ENCODE assay signal across 1 cellular context in genomic region chr10:97463363-97464132, GRCh38.
A peak's percentile ranks its signal among the peaks of the same experiment; 100 is the strongest.
TF ChIP-seq lines count a peak whose summit lies in the region.

No MANE protein-coding gene starts in this region.

TF ChIP-seq in HepG2, 621 proteins besides CTCF, POLR2A, EP300 and RAD21 (continued from another document and continues in another):
- TF ChIP-seq DMTF1 (CRISPR knock-in tag; IDR thresholded peaks at IDR 0.05) (no peak), YY1 (IDR thresholded peaks at IDR 0.05; ENCODE audit: insufficient read depth, insufficient replicate concordance, low read depth, low read length) (peak; percentile 31), ZNF891 (CRISPR knock-in tag; IDR thresholded peaks at IDR 0.05) (no peak), ZNF615 (CRISPR knock-in tag; IDR thresholded peaks at IDR 0.05; ENCODE audit: borderline replicate concordance) (no peak), ZFP1 (CRISPR knock-in tag; IDR thresholded peaks at IDR 0.05) (0 out of 2 replicates have a peak, but pooled peaks have one; percentile 35), HDAC6 (IDR thresholded peaks at IDR 0.05; ENCODE audit: low read depth, low read length) (no peak), MAFF (IDR thresholded peaks at IDR 0.05; ENCODE audit: low read depth, low read length) (no peak), ZNF12 (CRISPR knock-in tag; IDR thresholded peaks at IDR 0.05) (no peak; the same call in 1 of the 2 replicates), KMT2B (CRISPR knock-in tag; IDR thresholded peaks at IDR 0.05) (no peak), ATF7 (IDR thresholded peaks at IDR 0.05) (peak; percentile 38; the same call in 1 of the 2 replicates), ATF7 (CRISPR knock-in tag; IDR thresholded peaks at IDR 0.05) (no peak), TFAP4 (IDR thresholded peaks at IDR 0.05; ENCODE audit: borderline replicate concordance, low read depth) (peak; percentile 41; the same call in 1 of the 2 replicates), HOXA9 (CRISPR knock-in tag; IDR thresholded peaks at IDR 0.05; ENCODE audit: borderline replicate concordance) (no peak), JDP2 (CRISPR knock-in tag; IDR thresholded peaks at IDR 0.05; ENCODE audit: borderline replicate concordance) (no peak), DPF2 (CRISPR knock-in tag; IDR thresholded peaks at IDR 0.05; ENCODE audit: borderline replicate concordance, low read depth) (no peak), ZNF749 (CRISPR knock-in tag; IDR thresholded peaks at IDR 0.05; ENCODE audit: borderline replicate concordance) (peak; percentile 68; the same call in 1 of the 2 replicates), ZNF3 (CRISPR knock-in tag; IDR thresholded peaks at IDR 0.05) (no peak), ZNF556 (CRISPR knock-in tag; IDR thresholded peaks at IDR 0.05; ENCODE audit: borderline replicate concordance) (no peak), STAG1 (CRISPR knock-in tag; IDR thresholded peaks at IDR 0.05) (peak; percentile 81), PHF5A (CRISPR knock-in tag; IDR thresholded peaks at IDR 0.05; ENCODE audit: low read depth, unreplicated experiment) (no peak), NR2F6 (IDR thresholded peaks at IDR 0.05) (peak; percentile 54), NR2F6 (CRISPR knock-in tag; IDR thresholded peaks at IDR 0.05) (peak; percentile 51; the same call in 1 of the 2 replicates), CEBPG (CRISPR knock-in tag; IDR thresholded peaks at IDR 0.05) (peak; percentile 89), ETV5 (CRISPR knock-in tag; IDR thresholded peaks at IDR 0.05; ENCODE audit: borderline replicate concordance) (peak; percentile 61; the same call in 1 of the 2 replicates), TAF1 (CRISPR knock-in tag; IDR thresholded peaks at IDR 0.05) (no peak), CBX5 (CRISPR knock-in tag; IDR thresholded peaks at IDR 0.05; ENCODE audit: borderline replicate concordance) (peak; percentile 58; the same call in 1 of the 2 replicates), PHF21A (CRISPR knock-in tag; IDR thresholded peaks at IDR 0.05) (no peak; the same call in 1 of the 2 replicates), FOXK2 (IDR thresholded peaks at IDR 0.05) (no peak), PHF20 (CRISPR knock-in tag; IDR thresholded peaks at IDR 0.05) (no peak), GATAD1 (CRISPR knock-in tag; IDR thresholded peaks at IDR 0.05) (no peak), ZNF605 (CRISPR knock-in tag; IDR thresholded peaks at IDR 0.05) (no peak), PLRG1 (conservative IDR thresholded peaks at IDR 0.05) (no peak), ZNF446 (CRISPR knock-in tag; IDR thresholded peaks at IDR 0.05) (no peak), ZNF644 (CRISPR knock-in tag; IDR thresholded peaks at IDR 0.05; ENCODE audit: low read depth) (peak; percentile 22; the same call in 1 of the 2 replicates), ZFX (CRISPR knock-in tag; IDR thresholded peaks at IDR 0.05; ENCODE audit: low read depth) (peak; percentile 88), ZBTB7A (CRISPR knock-in tag; IDR thresholded peaks at IDR 0.05) (no peak), E2F1 (CRISPR knock-in tag; IDR thresholded peaks at IDR 0.05) (no peak), CREM (IDR thresholded peaks at IDR 0.05) (peak; percentile 32; the same call in 1 of the 2 replicates), CREM (CRISPR knock-in tag; IDR thresholded peaks at IDR 0.05) (no peak), CREB1 (IDR thresholded peaks at IDR 0.05) (peak; percentile 34; the same call in 1 of the 2 replicates), CREB1 (CRISPR knock-in tag; IDR thresholded peaks at IDR 0.05) (peak; percentile 64; the same call in 1 of the 2 replicates), ZNF383 (CRISPR knock-in tag; IDR thresholded peaks at IDR 0.05; ENCODE audit: borderline replicate concordance) (no peak), KDM2A (CRISPR knock-in tag; IDR thresholded peaks at IDR 0.05; ENCODE audit: borderline replicate concordance, low read depth) (no peak), PHF8 (CRISPR knock-in tag; IDR thresholded peaks at IDR 0.05) (peak; percentile 38; the same call in 1 of the 2 replicates), XRCC5 (optimal IDR thresholded peaks at IDR 0.05; ENCODE audit: low read length) (peak; percentile 91), POLR2G (IDR thresholded peaks at IDR 0.05; ENCODE audit: low read depth, low read length) (0 out of 2 replicates have a peak, but pooled peaks have one; percentile 25), KAT7 (CRISPR knock-in tag; IDR thresholded peaks at IDR 0.05; ENCODE audit: borderline replicate concordance) (no peak), SIX4 (CRISPR knock-in tag; IDR thresholded peaks at IDR 0.05) (no peak)
- TF ChIP-seq, protein P1, sequence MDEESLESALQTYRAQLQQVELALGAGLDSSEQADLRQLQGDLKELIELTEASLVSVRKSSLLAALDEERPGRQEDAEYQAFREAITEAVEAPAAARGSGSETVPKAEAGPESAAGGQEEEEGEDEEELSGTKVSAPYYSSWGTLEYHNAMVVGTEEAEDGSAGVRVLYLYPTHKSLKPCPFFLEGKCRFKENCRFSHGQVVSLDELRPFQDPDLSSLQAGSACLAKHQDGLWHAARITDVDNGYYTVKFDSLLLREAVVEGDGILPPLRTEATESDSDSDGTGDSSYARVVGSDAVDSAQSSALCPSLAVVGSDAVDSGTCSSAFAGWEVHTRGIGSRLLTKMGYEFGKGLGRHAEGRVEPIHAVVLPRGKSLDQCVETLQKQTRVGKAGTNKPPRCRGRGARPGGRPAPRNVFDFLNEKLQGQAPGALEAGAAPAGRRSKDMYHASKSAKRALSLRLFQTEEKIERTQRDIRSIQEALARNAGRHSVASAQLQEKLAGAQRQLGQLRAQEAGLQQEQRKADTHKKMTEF (CRISPR knock-in tag; IDR thresholded peaks at IDR 0.05): 0 out of 2 replicates have a peak, but pooled peaks have one; percentile 46
- TF ChIP-seq, protein P2, sequence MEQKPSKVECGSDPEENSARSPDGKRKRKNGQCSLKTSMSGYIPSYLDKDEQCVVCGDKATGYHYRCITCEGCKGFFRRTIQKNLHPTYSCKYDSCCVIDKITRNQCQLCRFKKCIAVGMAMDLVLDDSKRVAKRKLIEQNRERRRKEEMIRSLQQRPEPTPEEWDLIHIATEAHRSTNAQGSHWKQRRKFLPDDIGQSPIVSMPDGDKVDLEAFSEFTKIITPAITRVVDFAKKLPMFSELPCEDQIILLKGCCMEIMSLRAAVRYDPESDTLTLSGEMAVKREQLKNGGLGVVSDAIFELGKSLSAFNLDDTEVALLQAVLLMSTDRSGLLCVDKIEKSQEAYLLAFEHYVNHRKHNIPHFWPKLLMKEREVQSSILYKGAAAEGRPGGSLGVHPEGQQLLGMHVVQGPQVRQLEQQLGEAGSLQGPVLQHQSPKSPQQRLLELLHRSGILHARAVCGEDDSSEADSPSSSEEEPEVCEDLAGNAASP (CRISPR knock-in tag; IDR thresholded peaks at IDR 0.05; ENCODE audit: borderline replicate concordance): no peak
- TF ChIP-seq, protein P3, sequence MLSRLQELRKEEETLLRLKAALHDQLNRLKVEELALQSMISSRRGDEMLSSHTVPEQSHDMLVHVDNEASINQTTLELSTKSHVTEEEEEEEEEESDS (CRISPR knock-in tag; IDR thresholded peaks at IDR 0.05; ENCODE audit: borderline replicate concordance): no peak
- TF ChIP-seq, protein P4, sequence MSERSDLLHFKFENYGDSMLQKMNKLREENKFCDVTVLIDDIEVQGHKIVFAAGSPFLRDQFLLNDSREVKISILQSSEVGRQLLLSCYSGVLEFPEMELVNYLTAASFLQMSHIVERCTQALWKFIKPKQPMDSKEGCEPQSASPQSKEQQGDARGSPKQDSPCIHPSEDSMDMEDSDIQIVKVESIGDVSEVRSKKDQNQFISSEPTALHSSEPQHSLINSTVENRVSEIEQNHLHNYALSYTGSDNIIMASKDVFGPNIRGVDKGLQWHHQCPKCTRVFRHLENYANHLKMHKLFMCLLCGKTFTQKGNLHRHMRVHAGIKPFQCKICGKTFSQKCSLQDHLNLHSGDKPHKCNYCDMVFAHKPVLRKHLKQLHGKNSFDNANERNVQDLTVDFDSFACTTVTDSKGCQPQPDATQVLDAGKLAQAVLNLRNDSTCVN (CRISPR knock-in tag; IDR thresholded peaks at IDR 0.05; ENCODE audit: borderline replicate concordance): no peak; the same call in 1 of the 2 replicates
- TF ChIP-seq, protein P5, sequence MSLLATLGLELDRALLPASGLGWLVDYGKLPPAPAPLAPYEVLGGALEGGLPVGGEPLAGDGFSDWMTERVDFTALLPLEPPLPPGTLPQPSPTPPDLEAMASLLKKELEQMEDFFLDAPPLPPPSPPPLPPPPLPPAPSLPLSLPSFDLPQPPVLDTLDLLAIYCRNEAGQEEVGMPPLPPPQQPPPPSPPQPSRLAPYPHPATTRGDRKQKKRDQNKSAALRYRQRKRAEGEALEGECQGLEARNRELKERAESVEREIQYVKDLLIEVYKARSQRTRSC (CRISPR knock-in tag; IDR thresholded peaks at IDR 0.05; ENCODE audit: low read depth): no peak
- TF ChIP-seq, protein P6, sequence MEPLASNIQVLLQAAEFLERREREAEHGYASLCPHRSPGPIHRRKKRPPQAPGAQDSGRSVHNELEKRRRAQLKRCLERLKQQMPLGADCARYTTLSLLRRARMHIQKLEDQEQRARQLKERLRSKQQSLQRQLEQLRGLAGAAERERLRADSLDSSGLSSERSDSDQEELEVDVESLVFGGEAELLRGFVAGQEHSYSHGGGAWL (CRISPR knock-in tag; IDR thresholded peaks at IDR 0.05): no peak
- TF ChIP-seq, protein P7, sequence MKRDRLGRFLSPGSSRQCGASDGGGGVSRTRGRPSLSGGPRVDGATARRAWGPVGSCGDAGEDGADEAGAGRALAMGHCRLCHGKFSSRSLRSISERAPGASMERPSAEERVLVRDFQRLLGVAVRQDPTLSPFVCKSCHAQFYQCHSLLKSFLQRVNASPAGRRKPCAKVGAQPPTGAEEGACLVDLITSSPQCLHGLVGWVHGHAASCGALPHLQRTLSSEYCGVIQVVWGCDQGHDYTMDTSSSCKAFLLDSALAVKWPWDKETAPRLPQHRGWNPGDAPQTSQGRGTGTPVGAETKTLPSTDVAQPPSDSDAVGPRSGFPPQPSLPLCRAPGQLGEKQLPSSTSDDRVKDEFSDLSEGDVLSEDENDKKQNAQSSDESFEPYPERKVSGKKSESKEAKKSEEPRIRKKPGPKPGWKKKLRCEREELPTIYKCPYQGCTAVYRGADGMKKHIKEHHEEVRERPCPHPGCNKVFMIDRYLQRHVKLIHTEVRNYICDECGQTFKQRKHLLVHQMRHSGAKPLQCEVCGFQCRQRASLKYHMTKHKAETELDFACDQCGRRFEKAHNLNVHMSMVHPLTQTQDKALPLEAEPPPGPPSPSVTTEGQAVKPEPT (CRISPR knock-in tag; IDR thresholded peaks at IDR 0.05; ENCODE audit: low read depth): no peak
- TF ChIP-seq, protein P8, sequence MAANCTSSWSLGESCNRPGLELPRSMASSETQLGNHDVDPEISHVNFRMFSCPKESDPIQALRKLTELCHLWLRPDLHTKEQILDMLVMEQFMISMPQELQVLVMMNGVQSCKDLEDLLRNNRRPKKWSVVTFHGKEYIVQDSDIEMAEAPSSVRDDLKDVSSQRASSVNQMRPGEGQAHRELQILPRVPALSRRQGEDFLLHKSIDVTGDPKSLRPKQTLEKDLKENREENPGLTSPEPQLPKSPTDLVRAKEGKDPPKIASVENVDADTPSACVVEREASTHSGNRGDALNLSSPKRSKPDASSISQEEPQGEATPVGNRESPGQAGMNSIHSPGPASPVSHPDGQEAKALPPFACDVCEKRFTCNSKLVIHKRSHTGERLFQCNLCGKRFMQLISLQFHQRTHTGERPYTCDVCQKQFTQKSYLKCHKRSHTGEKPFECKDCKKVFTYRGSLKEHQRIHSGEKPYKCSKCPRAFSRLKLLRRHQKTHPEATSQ (CRISPR knock-in tag; IDR thresholded peaks at IDR 0.05; ENCODE audit: borderline replicate concordance): 0 out of 2 replicates have a peak, but pooled peaks have one; percentile 19
- TF ChIP-seq, protein P9, sequence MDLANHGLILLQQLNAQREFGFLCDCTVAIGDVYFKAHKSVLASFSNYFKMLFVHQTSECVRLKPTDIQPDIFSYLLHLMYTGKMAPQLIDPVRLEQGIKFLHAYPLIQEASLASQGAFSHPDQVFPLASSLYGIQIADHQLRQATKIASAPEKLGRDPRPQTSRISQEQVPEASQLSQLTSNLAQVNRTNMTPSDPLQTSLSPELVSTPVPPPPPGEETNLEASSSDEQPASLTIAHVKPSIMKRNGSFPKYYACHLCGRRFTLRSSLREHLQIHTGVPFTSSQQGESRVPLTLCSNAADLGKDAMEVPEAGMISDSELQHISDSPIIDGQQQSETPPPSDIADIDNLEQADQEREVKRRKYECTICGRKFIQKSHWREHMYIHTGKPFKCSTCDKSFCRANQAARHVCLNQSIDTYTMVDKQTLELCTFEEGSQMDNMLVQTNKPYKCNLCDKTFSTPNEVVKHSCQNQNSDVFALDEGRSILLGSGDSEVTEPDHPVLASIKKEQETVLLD (CRISPR knock-in tag; IDR thresholded peaks at IDR 0.05; ENCODE audit: low read depth): no peak
